In the genomic region with DNA sequence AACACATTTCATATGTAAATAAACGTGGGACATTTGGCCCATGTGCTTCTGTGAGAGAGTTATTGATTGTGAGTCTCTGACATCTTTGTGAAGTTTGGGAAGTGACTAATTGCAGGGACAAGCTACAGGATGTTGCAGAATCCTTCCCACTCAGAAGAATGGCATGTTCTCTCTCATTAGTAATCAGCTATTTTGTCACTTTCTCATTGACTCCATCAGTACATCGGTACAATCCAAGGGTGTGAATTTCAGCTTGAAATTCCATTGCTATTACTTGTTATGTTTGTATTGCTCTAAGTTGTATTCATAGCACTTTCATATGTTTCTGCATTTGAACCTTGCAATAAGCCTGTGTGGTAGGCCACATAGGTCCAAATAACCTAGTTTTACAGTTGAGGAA, we compare ENCODE assay signal across 13 cellular contexts.
DNase-seq lines count a peak whose midpoint lies in the region; ATAC-seq and TF ChIP-seq lines count a peak whose summit lies in the region.
"Had no signal": no experiment of that assay in that cellular context is flagged by ENCODE, and none has a peak within 500 bp of the region (broad histone marks: within the 10 kb centered on the region; RNA-seq: fewer than 3 reads in every experiment).

No MANE protein-coding gene starts in this region.

- no peak for ATAC-seq in HG03045 (IDR thresholded peaks at IDR 0.05; ENCODE audit: unreplicated experiment)

- TF ChIP-seq CTCF in epithelial cell of esophagus (IDR thresholded peaks at IDR 0.05; ENCODE audit: insufficient read depth, low read depth, low read length, missing control alignments) = no peak

- H3K4me3 ChIP-seq in epithelial cell of esophagus (ENCODE audit: low read length) (no peak overlapping the region), MG63 (no peak overlapping the region)

- H3K27me3 ChIP-seq in MG63 = no peaks in the 10 kb centered on the region

- H3K9me3 ChIP-seq in MG63 = peaks cover 16% of the 10 kb centered on the region

- DNase-seq in AG20443 (ENCODE audit: low spot score) (peak; percentile 77), NCI-H460 (ENCODE audit: extremely low read depth, low read depth) (peak; percentile 78), epithelial cell of esophagus (ENCODE audit: low read depth) (peak; percentile 98), myocyte (ENCODE audit: low read depth) (peak; percentile 36), NCI-H1048 (lab: John Stamatoyannopoulos, UW) (no peak), MG63 (no peak), NCI-H1105 treated with DMSO at 0.1 percent for 48 hours (lab: John Stamatoyannopoulos, UW) (no peak)
- DNase-seq: activated CD4-positive, alpha-beta memory T cell treated with anti-CD3 and anti-CD28 coated beads for 36 hours; activated effector memory CD4-positive, alpha-beta T cell treated with anti-CD3 and anti-CD28 coated beads, Interleukin-2, amount 50 U/mL, for 16 hours; CD4-positive, alpha-beta T cell; head of caudate nucleus; MV-4-11 had no signal

- no peaks in the 10 kb centered on the region for H3K36me3 ChIP-seq in MG63

Comparison
In these comparisons a context has a peak if more than half of its experiments do, and no peak if none do; other contexts are left out.
1. DNase-seq: peak in AG20443 (single experiment), NCI-H460 (single experiment), epithelial cell of esophagus (single experiment) and myocyte (single experiment); none in NCI-H1048 (single experiment), MG63 (single experiment) and NCI-H1105 treated with DMSO at 0.1 percent for 48 hours (single experiment).